Comparison of ENCODE assay signal across 19 cellular contexts in the genomic region with DNA sequence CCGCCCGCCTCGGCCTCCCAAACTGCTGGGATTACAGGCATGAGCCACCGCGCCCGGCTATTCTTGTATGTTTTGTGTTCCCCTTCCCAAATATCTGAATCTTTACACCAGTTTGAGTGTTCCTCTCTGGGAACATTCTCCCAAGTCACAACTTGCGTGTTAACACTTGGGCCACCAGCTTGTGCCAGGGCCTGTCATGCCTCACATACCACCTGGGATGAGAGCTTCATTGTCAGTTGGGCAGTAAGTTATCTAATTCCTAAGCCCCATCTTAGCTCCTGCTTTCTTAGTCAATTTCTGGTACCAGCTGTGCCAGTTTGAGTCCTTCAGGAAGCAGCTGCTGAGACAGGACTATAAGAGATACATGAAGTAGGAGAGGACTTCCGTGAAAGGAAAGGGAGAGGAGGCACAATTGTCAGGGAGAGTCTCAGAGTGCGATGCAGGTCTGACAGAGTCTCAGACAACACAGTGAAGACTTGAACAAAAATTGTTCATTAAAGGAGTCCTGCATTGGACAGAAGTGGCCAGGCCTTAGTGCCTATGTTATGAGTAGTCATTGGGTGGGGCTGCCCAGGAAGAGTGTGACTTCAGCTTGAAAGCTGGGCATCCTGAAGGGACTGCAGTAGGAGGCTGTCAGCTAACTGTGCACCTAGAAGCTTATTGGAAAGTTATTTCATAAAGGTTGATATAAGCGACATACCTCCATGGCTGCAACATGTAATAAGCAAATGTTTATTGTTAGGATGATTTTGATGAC. TPM values are rescaled to one million over a fixed set of nuclear protein-coding genes. Genes with fewer than 3 reads are reported as not detected.
DNase-seq lines count a peak whose midpoint lies in the region; ATAC-seq and TF ChIP-seq lines count a peak whose summit lies in the region.
"Had no signal": no experiment of that assay in that cellular context is flagged by ENCODE, and none has a peak within 500 bp of the region (broad histone marks: within the 10 kb centered on the region; RNA-seq: fewer than 3 reads in every experiment).

No MANE protein-coding gene starts in this region.

- H3K4me3 Mint-ChIP-seq in type B pancreatic cell: no peak overlapping the region

- H4K20me1 ChIP-seq in mammary epithelial cell (ENCODE audit: insufficient read depth, low read length): no peaks in the 10 kb centered on the region

- TSS peak; percentile 94 for BruUV-seq in mammary epithelial cell (replicated peaks; lab: Mats Ljungman, UMichigan)

- 88% methylated on average over 9 of the region's 10 CpGs for WGBS in mammary epithelial cell (ENCODE audit: low coverage, missing lambda C conversion rate)

- H3K4me1 ChIP-seq in mammary epithelial cell (ENCODE audit: insufficient read depth, low read length): peaks cover 18% of the 10 kb centered on the region
- no peaks in the 10 kb centered on the region for H3K4me1 ChIP-seq in left lung
- H3K4me1 ChIP-seq: colonic mucosa, spleen had no signal

- ATAC-seq in left lung: peak; percentile 67

- H3K27ac Mint-ChIP-seq in type B pancreatic cell: no peak overlapping the region

- peak; percentile 58 for DNase-seq in AG08396 (ENCODE audit: low spot score)
- DNase-seq in HT1080 (ENCODE audit: low read depth): peak; percentile 62
- DNase-seq in mammary epithelial cell: peak; percentile 60
- DNase-seq in left lung: no peak
- no peak for DNase-seq in type B pancreatic cell (ENCODE audit: extremely low spot score, unreplicated experiment)
- DNase-seq in DMS79 (lab: John Stamatoyannopoulos, UW): no peak
- DNase-seq in ACHN: no peak
- no peak for DNase-seq in stimulated activated naive CD4-positive, alpha-beta T cell treated with Interleukin-2 at 50 U/mL for 16 hours (lab: John Stamatoyannopoulos, UW)
- DNase-seq: activated CD4-positive, alpha-beta T cell treated with anti-CD3 and anti-CD28 coated beads, Interleukin-2, amount 50 U/mL, for 48 hours; amniotic stem cell; colonic mucosa; DMS53; esophagus squamous epithelium; mesenchymal stem cell; NCI-H1694 treated with DMSO at 0.1 percent for 48 hours; SHP77; spleen; stomach had no signal

- H3K9me3 ChIP-seq in mammary epithelial cell (replicated peaks; ENCODE audit: insufficient read depth, low read length) (no peaks in the 10 kb centered on the region), left lung (no peaks in the 10 kb centered on the region)
- H3K9me3 ChIP-seq: colonic mucosa, esophagus squamous epithelium, spleen, stomach had no signal

- H3K79me2 ChIP-seq in mammary epithelial cell (ENCODE audit: insufficient read depth, low read length): peaks cover 76% of the 10 kb centered on the region

- H3K9ac ChIP-seq in mammary epithelial cell (ENCODE audit: insufficient read depth, low read length): peak overlapping the region; percentile 30
- H3K9ac ChIP-seq: BLaER1 treated with 17β-estradiol and CSF1 and Interleukin-3, amounts not matched to agents 10 nM and 100 nM had no signal

- intact Hi-C loops in mammary epithelial cell (cut with micrococcal nuclease) (no loop called here), left lung (cut with DNase I) (no loop called here)

- CTCF ChIA-PET in mammary epithelial cell (lab: Charles Lee; ENCODE audit: low non-redundant PET): no interaction called here

- in situ Hi-C loops in mammary epithelial cell (cut with MboI; ENCODE audit: low sequenced_read_pairs in 2 of 2) (no loop called here), ACHN (cut with HindIII; ENCODE audit: low pct_ligation_motif_present, low pct_unique_long_range_greater_than_20kb, low sequenced_read_pairs) (no loop called here)

- no peaks in the 10 kb centered on the region for H3K36me3 ChIP-seq in mammary epithelial cell (ENCODE audit: insufficient read depth, low read length)
- H3K36me3 ChIP-seq in left lung: no peaks in the 10 kb centered on the region
- H3K36me3 ChIP-seq: colonic mucosa, esophagus squamous epithelium, spleen, stomach had no signal

- peak overlapping the region; percentile 43 for H3K4me2 ChIP-seq in mammary epithelial cell (ENCODE audit: insufficient read depth, low read depth, low read length)

- H3K9me3 Mint-ChIP-seq in type B pancreatic cell: peaks cover 12% of the 10 kb centered on the region

- H3K36me3 Mint-ChIP-seq in type B pancreatic cell: peaks cover 22% of the 10 kb centered on the region

- H3K27ac ChIP-seq in mammary epithelial cell (ENCODE audit: insufficient read depth, low read depth, low read length) (peak overlapping the region; percentile 73), left lung (no peak overlapping the region)
- H3K27ac ChIP-seq: BLaER1 treated with 17β-estradiol and CSF1 and Interleukin-3, amounts not matched to agents 10 nM and 100 nM; colonic mucosa; spleen; stomach had no signal

- no peaks in the 10 kb centered on the region for H3K27me3 Mint-ChIP-seq in type B pancreatic cell

- TF ChIP-seq CTCF in mammary epithelial cell (conservative IDR thresholded peaks at IDR 0.05 in 1 of 2, IDR thresholded peaks at IDR 0.05 in 1 of 2; ENCODE audit: extremely low read depth in 1 of 2, insufficient read depth in 1 of 2, low read depth in 1 of 2, low read length in 2 of 2) (no peak), left lung (IDR thresholded peaks at IDR 0.05) (no peak), type B pancreatic cell (conservative IDR thresholded peaks at IDR 0.05) (no peak)

- peak overlapping the region; percentile 55 for H2AFZ ChIP-seq in mammary epithelial cell (ENCODE audit: low read depth, low read length)

- H3K4me3 ChIP-seq in mammary epithelial cell (replicated peaks in 1 of 3; ENCODE audit: insufficient read depth in 1 of 3, low read depth in 2 of 3, low read length in 3 of 3) (no peak overlapping the region), left lung (no peak overlapping the region)
- H3K4me3 ChIP-seq: BLaER1 treated with 17β-estradiol and CSF1 and Interleukin-3, amounts not matched to agents 10 nM and 100 nM; colonic mucosa; esophagus squamous epithelium; spleen; stomach had no signal

- dilution Hi-C loops in mammary epithelial cell (cut with HindIII; ENCODE audit: low sequenced_read_pairs): no loop called here

- H3K27me3 ChIP-seq in mammary epithelial cell (ENCODE audit: insufficient read depth, low read length) (no peaks in the 10 kb centered on the region), left lung (no peaks in the 10 kb centered on the region)
- H3K27me3 ChIP-seq: BLaER1 treated with 17β-estradiol and CSF1 and Interleukin-3, amounts not matched to agents 10 nM and 100 nM; colonic mucosa; esophagus squamous epithelium; spleen; stomach had no signal

- no peaks in the 10 kb centered on the region for H3K4me1 Mint-ChIP-seq in type B pancreatic cell (ENCODE audit: unreplicated experiment)

RNA-seq across cellular contexts. Expression of gene ZFYVE9, which starts 17.3 kb away (rescaled TPM):
- 15.5 and 22.5 TPM in 2 replicates for total RNA-seq in HT1080 (2014; rRNA removed; shearing (Covaris generic))
- 10.2 and 12.0 TPM in 2 replicates for polyA plus RNA-seq in HT1080 (2015; cell fraction: cytosol; rRNA removed)
- polyA plus RNA-seq in HT1080 (2015; cell fraction: nucleus; rRNA removed): 11.6 TPM in 2 replicates
- total RNA-seq in mammary epithelial cell (10 to 100 TPM; 35.4 to 42.0 TPM), left lung (10 to 100 TPM; 15.2 to 18.9 TPM), type B pancreatic cell (ENCODE audit: low replicate concordance) (25.8 and 30.6 TPM in 2 replicates)
- 10.2 TPM for polyA plus RNA-seq in mammary epithelial cell
- polyA minus RNA-seq in mammary epithelial cell: 39.3 TPM

Comparison
In these comparisons a context has a peak if more than half of its experiments do, and no peak if none do; other contexts are left out.
1. DNase-seq: peak in AG08396 (single experiment), HT1080 (single experiment) and mammary epithelial cell (single experiment); none in left lung (0 of 2), type B pancreatic cell (single experiment), DMS79 (single experiment), ACHN (single experiment) and stimulated activated naive CD4-positive, alpha-beta T cell treated with Interleukin-2 at 50 U/mL for 16 hours (single experiment).